ENCODE assay signal across 12 cellular contexts in the genomic region with DNA sequence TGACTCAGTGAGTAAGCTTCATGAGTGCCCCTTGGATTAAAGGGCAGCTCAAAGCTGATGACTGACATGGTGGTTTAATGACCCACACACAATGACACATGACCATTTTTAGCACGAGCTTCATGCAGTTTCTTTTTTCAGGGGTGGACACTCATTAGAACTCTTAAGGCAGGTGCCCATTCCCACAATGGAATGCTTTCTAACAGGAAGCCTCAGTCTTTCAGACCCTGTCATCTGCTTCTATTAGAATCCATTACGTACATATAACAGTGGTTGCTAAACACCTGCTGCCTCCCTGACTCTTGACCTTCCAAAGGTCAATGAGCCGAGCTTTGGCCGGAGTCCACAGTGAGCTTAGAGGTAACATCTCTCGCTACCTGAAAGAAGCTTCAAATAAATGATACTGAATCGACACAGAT. TPM values are rescaled to one million over a fixed set of nuclear protein-coding genes. Genes with fewer than 3 reads are reported as not detected.
DNase-seq lines count a peak whose midpoint lies in the region; ATAC-seq and TF ChIP-seq lines count a peak whose summit lies in the region.
"Had no signal": no experiment of that assay in that cellular context is flagged by ENCODE, and none has a peak within 500 bp of the region (broad histone marks: within the 10 kb centered on the region; RNA-seq: fewer than 3 reads in every experiment).

No MANE protein-coding gene starts in this region.

- intact Hi-C loops in right lobe of liver (cut with DNase I): loop anchor here in 1 of 2 donors (5.0 kb wide), 1 partner anchor 68 kb away; no protein-coding TSS in a partner anchor
- intact Hi-C loops in thyroid gland (cut with DNase I): loop anchor here (5.0 kb wide), 1 partner anchor 68 kb away; no protein-coding TSS in a partner anchor

- DNase-seq in NCI-H1417 (lab: John Stamatoyannopoulos, UW) (peak in 2 of 3 experiments; percentile 12 to 66), NCI-H1417 treated with DMSO at 0.1 percent for 48 hours (lab: John Stamatoyannopoulos, UW) (no peak), astrocyte of the spinal cord (ENCODE audit: low read depth, low spot score) (peak; percentile 25), right lobe of liver (peak; percentile 84 to 88 (median 84)), thyroid gland (no peak), AG08396 (ENCODE audit: low spot score) (no peak)
- no peak for DNase-seq in stimulated activated CD4-positive, alpha-beta T cell treated with anti-CD3 and anti-CD28 coated beads, Interleukin-1b, Interleukin-23, amount 100 ng/mL, for 48 hours
- DNase-seq: 8988T; activated CD4-positive, alpha-beta memory T cell treated with anti-CD3 and anti-CD28 coated beads, Interleukin-2, amount 10 ng/mL, durations not matched to agents 7 days and 5 days; glutamatergic neuron had no signal

- no peak overlapping the region for H3K4me3 ChIP-seq in astrocyte of the spinal cord (ENCODE audit: low read depth, low read length)
- no peak overlapping the region for H3K4me3 ChIP-seq in right lobe of liver
- no peak overlapping the region for H3K4me3 ChIP-seq in thyroid gland (replicated peaks in 1 of 3)

- TF ChIP-seq CTCF in astrocyte of the spinal cord (IDR thresholded peaks at IDR 0.05; ENCODE audit: low read depth, low read length): no peak
- no peak for TF ChIP-seq CTCF in right lobe of liver (IDR thresholded peaks at IDR 0.05)
- no peak for TF ChIP-seq CTCF in thyroid gland (IDR thresholded peaks at IDR 0.05)

- H3K9me3 ChIP-seq in right lobe of liver (no peaks in the 10 kb centered on the region), thyroid gland (no peaks in the 10 kb centered on the region)
- H3K9me3 ChIP-seq: neutrophil had no signal

- WGBS in right lobe of liver (ENCODE audit: insufficient coverage, low coverage, low lambda C conversion rate, missing lambda C conversion rate): 27% methylated on average over 6 of the region's 6 CpGs
- WGBS in thyroid gland, 2 donors: 64 to 71% methylated on average over 6 of the region's 6 CpGs

- H3K4me1 ChIP-seq in right lobe of liver (peaks cover 0 to 9% (median 2%) of the 10 kb centered on the region in 4 donors), thyroid gland (peaks cover 0 to 15% of the 10 kb centered on the region in 2 donors)

- in situ Hi-C loops in astrocyte of the spinal cord (cut with HindIII; ENCODE audit: low sequenced_read_pairs): no loop called here

- H3K36me3 ChIP-seq in right lobe of liver (no peaks in the 10 kb centered on the region), thyroid gland (no peaks in the 10 kb centered on the region)
- H3K36me3 ChIP-seq: neutrophil had no signal

- peak overlapping the region in 1 of 3 donors; percentile 64 for H3K27ac ChIP-seq in right lobe of liver
- peak overlapping the region in 2 of 3 donors; percentile 13 to 79 for H3K27ac ChIP-seq in thyroid gland
- H3K27ac ChIP-seq: neutrophil had no signal

- no peaks in the 10 kb centered on the region for H3K27me3 ChIP-seq in right lobe of liver
- no peaks in the 10 kb centered on the region for H3K27me3 ChIP-seq in thyroid gland
- H3K27me3 ChIP-seq: neutrophil had no signal

- TF ChIP-seq POLR2A in right lobe of liver (IDR thresholded peaks at IDR 0.05) (no peak), thyroid gland (IDR thresholded peaks at IDR 0.05) (no peak)

- ATAC-seq in right lobe of liver (peak; percentile 92 to 97 (median 95)), GM19351 (IDR thresholded peaks at IDR 0.05; ENCODE audit: unreplicated experiment) (no peak)

RNA-seq across cellular contexts. Expression of a gene that starts 27.4 kb away (rescaled TPM):
- total RNA-seq in right lobe of liver (not detected), thyroid gland (1 to 10 TPM in 1 of 4 donors, not detected in 3; 6.2 TPM)
- total RNA-seq: activated CD4-positive, alpha-beta memory T cell treated with anti-CD3 and anti-CD28 coated beads, Interleukin-2, amount 10 ng/mL, durations not matched to agents 7 days and 5 days had no signal

RNA-seq across cellular contexts. Expression of a gene that starts 47.3 kb away (rescaled TPM):
- total RNA-seq in right lobe of liver: 1 to 10 TPM in 2 of 6 experiments, under 1 TPM in 4; 0.51 to 2.1 (median 0.89) TPM
- total RNA-seq in thyroid gland: 10 to 100 TPM in 1 of 4 donors, 1 to 10 TPM in 3; 1.3 to 15.5 (median 6.1) TPM

Comparison
In these comparisons a context has a peak if more than half of its experiments do, and no peak if none do; other contexts are left out.
1. DNase-seq: peak in NCI-H1417 (2 of 3), astrocyte of the spinal cord (single experiment) and right lobe of liver (3 of 3); none in NCI-H1417 treated with DMSO at 0.1 percent for 48 hours (single experiment), thyroid gland (0 of 2), stimulated activated CD4-positive, alpha-beta T cell treated with anti-CD3 and anti-CD28 coated beads, Interleukin-1b, Interleukin-23, amount 100 ng/mL, for 48 hours (single experiment) and AG08396 (single experiment).